ENCODE assay signal across 31 cellular contexts in genomic region chr22:35850831-35851230, GRCh38.
A peak's percentile ranks its signal among the peaks of the same experiment; 100 is the strongest.
DNase-seq lines count a peak whose midpoint lies in the region; ATAC-seq and TF ChIP-seq lines count a peak whose summit lies in the region.
"Had no signal": no experiment of that assay in that cellular context is flagged by ENCODE, and none has a peak within 500 bp of the region (broad histone marks: within the 10 kb centered on the region; RNA-seq: fewer than 3 reads in every experiment).

No MANE protein-coding gene starts in this region.

- TF ChIP-seq POLR2A in gastroesophageal sphincter (IDR thresholded peaks at IDR 0.05), result no peak

- H3K4me1 ChIP-seq in gastroesophageal sphincter, result peaks cover 7 to 60% (median 10%) of the 10 kb centered on the region in 3 donors
- peaks cover 25% of the 10 kb centered on the region for H3K4me1 ChIP-seq in psoas muscle
- H3K4me1 ChIP-seq: BLaER1 treated with 17β-estradiol and CSF1 and Interleukin-3, amounts not matched to agents 10 nM and 100 nM had no signal

- peak overlapping the region; percentile 26 to 73 (median 66) for H3K27ac ChIP-seq in gastroesophageal sphincter
- peak overlapping the region; percentile 85 for H3K27ac ChIP-seq in psoas muscle
- H3K27ac ChIP-seq: BLaER1 treated with 17β-estradiol and CSF1 and Interleukin-3, amounts not matched to agents 10 nM and 100 nM; epithelial cell of prostate had no signal

- H3K9me3 ChIP-seq in gastroesophageal sphincter (no peaks in the 10 kb centered on the region), psoas muscle (no peaks in the 10 kb centered on the region)
- H3K9me3 ChIP-seq: BLaER1 treated with 17β-estradiol and CSF1 and Interleukin-3, amounts not matched to agents 10 nM and 100 nM; Caco-2 had no signal

- WGBS in gastroesophageal sphincter (ENCODE audit: low coverage in 1 of 2), 2 donors, result 61 to 70% methylated on average over 5 of the region's 5 CpGs
- WGBS in psoas muscle, 3 donors, result 38 to 55% (median 39%) methylated on average over 5 of the region's 5 CpGs

- H3K4me3 ChIP-seq in gastroesophageal sphincter, result no peak overlapping the region
- peak overlapping the region; percentile 67 for H3K4me3 ChIP-seq in psoas muscle
- H3K4me3 ChIP-seq: BLaER1 treated with 17β-estradiol and CSF1 and Interleukin-3, amounts not matched to agents 10 nM and 100 nM had no signal

- intact Hi-C loops in psoas muscle (cut with DNase I), result no loop called here

- H3K27me3 ChIP-seq in gastroesophageal sphincter (no peaks in the 10 kb centered on the region), psoas muscle (ENCODE audit: insufficient read depth in 3 of 3, low read length in 2 of 3) (no peaks in the 10 kb centered on the region)
- H3K27me3 ChIP-seq: BLaER1 treated with 17β-estradiol and CSF1 and Interleukin-3, amounts not matched to agents 10 nM and 100 nM had no signal

- no peak for TF ChIP-seq EP300 in gastroesophageal sphincter (IDR thresholded peaks at IDR 0.05)

- H3K36me3 ChIP-seq in gastroesophageal sphincter (no peaks in the 10 kb centered on the region), psoas muscle (ENCODE audit: insufficient read depth in 1 of 2, low read depth in 1 of 2) (no peaks in the 10 kb centered on the region)
- H3K36me3 ChIP-seq: BLaER1 treated with 17β-estradiol and CSF1 and Interleukin-3, amounts not matched to agents 10 nM and 100 nM had no signal

- DNase-seq in D341Med (ENCODE audit: low spot score) (peak; percentile 43), NCI-H524 (lab: John Stamatoyannopoulos, UW) (peak; percentile 33 to 55), psoas muscle (no peak), cortex of kidney (lab: John Stamatoyannopoulos, UW) (no peak), NCI-H748 treated with DMSO at 0.1 percent for 48 hours (lab: John Stamatoyannopoulos, UW) (no peak)
- DNase-seq in stimulated activated CD4-positive, alpha-beta T cell treated with anti-CD3 and anti-CD28 coated beads, Interleukin-15, amount 100 ng/mL, for 24 hours, result no peak
- DNase-seq: activated B cell treated with CpG ODN at 0.5 μM for 24 hours; activated CD8-positive, alpha-beta memory T cell treated with anti-CD3 and anti-CD28 coated beads, Interleukin-2, amount 10 ng/mL, durations not matched to agents 7 days and 5 days; activated naive CD4-positive, alpha-beta T cell treated with Interleukin-2 at 50 U/mL for 16 hours; activated T-cell treated with anti-CD3 and anti-CD28 coated beads, Interleukin-2, amount 50 U/mL, for 72 hours; effector CD4-positive, alpha-beta T cell; HFFc6; Karpas-422; mesenchymal stem cell; MV-4-11; naive thymus-derived CD4-positive, alpha-beta T cell; NCI-H1436 treated with DMSO at 0.1 percent for 48 hours; NCI-H2107; NCI-H446 treated with DMSO at 0.1 percent for 48 hours; NK-92 treated with Interleukin-12 subunit alpha and Interleukin-12 subunit beta, amount 100 ng/mL, for 24 hours; occipital lobe; stimulated activated CD4-positive, alpha-beta T cell treated with anti-CD3 and anti-CD28 coated beads, Interleukin-4, amount 100 ng/mL, for 4 hours; T1000 had no signal

- TF ChIP-seq CTCF in gastroesophageal sphincter (IDR thresholded peaks at IDR 0.05), result no peak
- TF ChIP-seq CTCF in psoas muscle (IDR thresholded peaks at IDR 0.05), result no peak

- ATAC-seq in gastroesophageal sphincter (no peak), psoas muscle (no peak), GM21825 (IDR thresholded peaks at IDR 0.05; ENCODE audit: unreplicated experiment) (no peak)
- ATAC-seq: activated CD8-positive, alpha-beta memory T cell treated with anti-CD3 and anti-CD28 coated beads, Interleukin-2, amount 10 ng/mL, durations not matched to agents 7 days and 5 days; activated T-cell treated with anti-CD3 and anti-CD28 coated beads, Interleukin-2, amount 50 U/mL, for 72 hours; HepG2; naive thymus-derived CD4-positive, alpha-beta T cell; Panc1; stimulated activated memory B cell treated with anti-CD40 and anti-IgM and Interleukin-4, amounts not matched to agents 10 μg/mL and 1 μg/mL and 100 μg/mL, for 72 hours had no signal

Comparison
In these comparisons a context has a peak if more than half of its experiments do, and no peak if none do; other contexts are left out.
1. DNase-seq: peak in D341Med (single experiment) and NCI-H524 (2 of 2); none in psoas muscle (0 of 2), stimulated activated CD4-positive, alpha-beta T cell treated with anti-CD3 and anti-CD28 coated beads, Interleukin-15, amount 100 ng/mL, for 24 hours (single experiment), cortex of kidney (single experiment) and NCI-H748 treated with DMSO at 0.1 percent for 48 hours (single experiment).